8 cellular contexts compared by ENCODE assay signal in genomic region chr16:53099318-53100130, GRCh38. TPM values are rescaled to one million over a fixed set of nuclear protein-coding genes. Genes with fewer than 3 reads are reported as not detected.
DNase-seq lines count a peak whose midpoint lies in the region; TF ChIP-seq lines count a peak whose summit lies in the region.

No MANE protein-coding gene starts in this region.

- peak overlapping the region; percentile 90 for H3K18ac ChIP-seq in neuronal stem cell (ENCODE audit: low read length)

- peak overlapping the region; percentile 78 for H2BK5ac ChIP-seq in neuronal stem cell (ENCODE audit: low read length)

- peak overlapping the region; percentile 67 for H2BK120ac ChIP-seq in neuronal stem cell (ENCODE audit: low read depth, low read length)

- H3K23ac ChIP-seq in neuronal stem cell (ENCODE audit: low read depth, low read length, poor library complexity), result peak overlapping the region; percentile 38

- no peak overlapping the region for H3K4ac ChIP-seq in neuronal stem cell (ENCODE audit: low read length)

- DNase-seq in Daoy (ENCODE audit: low read depth), result peak; percentile 95
- DNase-seq in H4 (ENCODE audit: low spot score), result peak; percentile 95
- peak; percentile 93 for DNase-seq in LHCN-M2 (ENCODE audit: low read depth)
- peak; percentile 94 to 95 for DNase-seq in SHP77 (lab: John Stamatoyannopoulos, UW)
- peak; percentile 28 for DNase-seq in activated naive CD4-positive, alpha-beta T cell treated with anti-CD3 and anti-CD28 coated beads, Interleukin-2, amount 50 U/mL, for 16 hours
- DNase-seq in germinal center (ENCODE audit: low spot score), result peak; percentile 34
- DNase-seq in neuronal stem cell (ENCODE audit: low spot score), result peak; percentile 85
- DNase-seq in testis, result peak; percentile 91

- H3K4me1 ChIP-seq in neuronal stem cell (ENCODE audit: control insufficient read depth in 2 of 2, insufficient read depth in 1 of 2, low read depth in 1 of 2, low read length in 2 of 2) (peaks cover 10 to 14% of the 10 kb centered on the region in 2 donors), testis (peaks cover 14% of the 10 kb centered on the region)

- H3K27ac ChIP-seq in neuronal stem cell (replicated peaks; ENCODE audit: low read length) (peak overlapping the region; percentile 85), testis (peak overlapping the region; percentile 80 to 87)

- H2BK12ac ChIP-seq in neuronal stem cell (ENCODE audit: low read length), result no peak overlapping the region

- no peaks in the 10 kb centered on the region for H3K79me1 ChIP-seq in neuronal stem cell (ENCODE audit: low read depth, low read length)

- peak overlapping the region; percentile 13 for H2BK15ac ChIP-seq in neuronal stem cell (ENCODE audit: low read length)

- peak overlapping the region; percentile 31 for H3K14ac ChIP-seq in neuronal stem cell (ENCODE audit: low read length)

- no peak overlapping the region for H2AK5ac ChIP-seq in neuronal stem cell (ENCODE audit: low read depth, low read length)

- H3K4me2 ChIP-seq in neuronal stem cell (ENCODE audit: insufficient read depth, low read length, poor library complexity, severe bottlenecking), result peak overlapping the region; percentile 87

- intact Hi-C loops in testis (cut with DNase I; ENCODE audit: low total_unique reads), result no loop called here

- H3K4me3 ChIP-seq in neuronal stem cell (ENCODE audit: low read length in 2 of 2) (peak overlapping the region; percentile 46 to 66), testis (peak overlapping the region; percentile 39 to 53)

- H2AFZ ChIP-seq in neuronal stem cell (ENCODE audit: low read length), result peak overlapping the region; percentile 96

- no peak overlapping the region for H4K8ac ChIP-seq in neuronal stem cell (ENCODE audit: low read depth, low read length)

- no peaks in the 10 kb centered on the region for H3K36me3 ChIP-seq in neuronal stem cell (replicated peaks in 1 of 2; ENCODE audit: control insufficient read depth in 2 of 2, insufficient read depth in 2 of 2, low read length in 2 of 2)
- no peaks in the 10 kb centered on the region for H3K36me3 ChIP-seq in testis (ENCODE audit: low read depth, missing control alignments)

- H4K91ac ChIP-seq in neuronal stem cell (ENCODE audit: low read depth, low read length, poor library complexity), result no peak overlapping the region

- WGBS in neuronal stem cell (ENCODE audit: extremely low coverage in 2 of 2, insufficient read length in 2 of 2, insufficient replicate concordance in 1 of 2), 2 donors, result no CpG with 5 or more reads among the region's 26 CpGs
- 0 to 1% methylated on average over 19 to 26 of the region's 26 CpGs for WGBS in testis, 2 donors

- TF ChIP-seq CTCF in testis (IDR thresholded peaks at IDR 0.05), result no peak

- H3K9me3 ChIP-seq in neuronal stem cell (replicated peaks in 1 of 2; ENCODE audit: control insufficient read depth in 2 of 2, insufficient read depth in 1 of 2, low read depth in 1 of 2, low read length in 2 of 2) (no peaks in the 10 kb centered on the region), testis (no peaks in the 10 kb centered on the region)

- H3K9ac ChIP-seq in neuronal stem cell (ENCODE audit: low read depth, low read length, poor library complexity), result no peak overlapping the region

- TF ChIP-seq POLR2A in testis (IDR thresholded peaks at IDR 0.05), result no peak

- H3K27me3 ChIP-seq in neuronal stem cell (ENCODE audit: control insufficient read depth in 3 of 3, insufficient read depth in 3 of 3, low read depth in 1 of 3, low read length in 3 of 3), result no peaks in the 10 kb centered on the region
- no peaks in the 10 kb centered on the region for H3K27me3 ChIP-seq in testis

RNA-seq across cellular contexts. Expression of gene CHD9, which starts 44.7 kb away (rescaled TPM):
- total RNA-seq in Daoy (2014; rRNA removed; shearing (Covaris generic)), result 9.7 and 12.0 TPM in 2 replicates
- 12.1 and 15.8 TPM in 2 replicates for total RNA-seq in H4 (2014; rRNA removed; shearing (Covaris generic))
- total RNA-seq in LHCN-M2 (2014; rRNA removed), result 39.8 and 41.4 TPM in 2 replicates
- 5.9 TPM for polyA plus RNA-seq in LHCN-M2 (2012)
- 40.5 TPM for polyA plus RNA-seq in neuronal stem cell (2013, experiment 1 of 2)
- 38.6 TPM for polyA plus RNA-seq in neuronal stem cell (2013, experiment 2 of 2)
- 10 to 100 TPM; 57.5 to 67.3 TPM for total RNA-seq in testis
- polyA plus RNA-seq in testis (ENCODE audit: insufficient read depth, low read depth, low replicate concordance), result 10.4 TPM

RNA-seq across cellular contexts. Expression of gene CHD9NB, which starts 46.8 kb away (rescaled TPM):
- 0.17 TPM in 1 of 2 replicates, not detected in the other for total RNA-seq in Daoy (2014; rRNA removed; shearing (Covaris generic))
- total RNA-seq in H4 (2014; rRNA removed; shearing (Covaris generic)), result 0.72 and 1.6 TPM in 2 replicates
- 1.7 and 1.8 TPM in 2 replicates for total RNA-seq in LHCN-M2 (2014; rRNA removed)
- polyA plus RNA-seq in LHCN-M2 (2012), result 2.4 TPM
- 4.2 TPM for polyA plus RNA-seq in neuronal stem cell (2013, experiment 1 of 2)
- polyA plus RNA-seq in neuronal stem cell (2013, experiment 2 of 2), result 4.1 TPM
- total RNA-seq in testis, result under 1 TPM in 1 of 2 donors, not detected in 1; 0.79 TPM
- 3.0 TPM for polyA plus RNA-seq in testis (ENCODE audit: insufficient read depth, low read depth, low replicate concordance)

Comparison
In these comparisons a context has a peak if more than half of its experiments do, and no peak if none do; other contexts are left out.
1. Peak in every context shown above with its lines: DNase-seq, H3K4me3 ChIP-seq and H3K27ac ChIP-seq.
2. DNase-seq: peak in every context shown above with its lines; median percentile 95 in Daoy; 95 in H4; 94 in SHP77; 93 in LHCN-M2; 91 in testis; 85 in neuronal stem cell; 34 in germinal center; 28 in activated naive CD4-positive, alpha-beta T cell treated with anti-CD3 and anti-CD28 coated beads, Interleukin-2, amount 50 U/mL, for 16 hours.